In the genomic region with DNA sequence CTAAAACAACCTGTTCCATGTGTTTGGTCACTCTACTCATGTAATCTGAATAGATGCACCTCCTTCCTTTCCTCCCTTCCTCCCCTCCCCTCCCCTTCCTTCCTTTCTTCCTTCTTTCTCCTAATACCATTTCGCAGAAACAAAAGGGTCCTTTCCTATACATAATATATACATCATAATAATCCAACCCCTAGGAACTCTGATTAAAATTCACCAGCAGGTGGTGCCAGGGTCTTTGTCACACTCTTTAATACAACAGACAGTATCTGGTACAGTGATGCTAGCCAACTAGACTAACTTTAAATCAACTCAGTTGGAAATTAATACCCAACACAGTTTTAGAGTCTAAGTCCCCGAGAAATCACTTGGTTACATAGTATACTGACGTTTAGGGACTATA, we compare ENCODE assay signal across 9 cellular contexts. TPM values are rescaled to one million over a fixed set of nuclear protein-coding genes. Genes with fewer than 3 reads are reported as not detected.
DNase-seq lines count a peak whose midpoint lies in the region; ATAC-seq, FAIRE-seq and TF ChIP-seq lines count a peak whose summit lies in the region.
"Had no signal": no experiment of that assay in that cellular context is flagged by ENCODE, and none has a peak within 500 bp of the region (broad histone marks: within the 10 kb centered on the region; RNA-seq: fewer than 3 reads in every experiment).

No MANE protein-coding gene starts in this region.

- peak; percentile 55 for ATAC-seq in HG02642 (IDR thresholded peaks at IDR 0.05; ENCODE audit: poor library complexity, unreplicated experiment)
- ATAC-seq in activated CD8-positive, alpha-beta T cell treated with anti-CD3 and anti-CD28 coated beads for 36 hours: peak; percentile 93
- ATAC-seq in HG03175 (IDR thresholded peaks at IDR 0.05; ENCODE audit: unreplicated experiment): no peak
- no peak for ATAC-seq in GM18520 (IDR thresholded peaks at IDR 0.05; ENCODE audit: unreplicated experiment)

- intact Hi-C loops in activated CD8-positive, alpha-beta T cell treated with anti-CD3 and anti-CD28 coated beads for 36 hours (cut with micrococcal nuclease): loop anchor here (1.0 kb wide), 1 partner anchor 219 kb away; no protein-coding TSS in a partner anchor

- no peaks in the 10 kb centered on the region for H3K27me3 Mint-ChIP-seq in activated CD8-positive, alpha-beta T cell treated with anti-CD3 and anti-CD28 coated beads for 36 hours
- H3K27me3 Mint-ChIP-seq in osteocyte (ENCODE audit: unreplicated experiment): no peaks in the 10 kb centered on the region

- H3K27ac Mint-ChIP-seq in activated CD8-positive, alpha-beta T cell treated with anti-CD3 and anti-CD28 coated beads for 36 hours: peak overlapping the region; percentile 84
- no peak overlapping the region for H3K27ac Mint-ChIP-seq in osteocyte (ENCODE audit: unreplicated experiment)

- peak; percentile 61 for TF ChIP-seq CTCF in D721Med (IDR thresholded peaks at IDR 0.05; ENCODE audit: insufficient read depth, missing control alignments)
- peak; percentile 67 for TF ChIP-seq CTCF in activated CD8-positive, alpha-beta T cell treated with anti-CD3 and anti-CD28 coated beads for 36 hours (IDR thresholded peaks at IDR 0.05)
- TF ChIP-seq CTCF in fibroblast of mammary gland (conservative IDR thresholded peaks at IDR 0.05; ENCODE audit: control insufficient read depth, insufficient read depth, low read depth, low read length): peak; percentile 60
- peak; percentile 66 for TF ChIP-seq CTCF in osteocyte (IDR thresholded peaks at IDR 0.05)

- H3K4me1 Mint-ChIP-seq in activated CD8-positive, alpha-beta T cell treated with anti-CD3 and anti-CD28 coated beads for 36 hours (ENCODE audit: low read depth): peaks cover 20% of the 10 kb centered on the region
- H3K4me1 Mint-ChIP-seq in osteocyte (ENCODE audit: unreplicated experiment): no peaks in the 10 kb centered on the region

- POLR2A ChIA-PET in activated CD8-positive, alpha-beta T cell treated with anti-CD3 and anti-CD28 coated beads for 36 hours (lab: Charles Lee): interaction anchor here (0.7 to 0.9 kb wide), 2 partner anchors 9 to 219 kb away, joined by 3 read pairs; no protein-coding TSS in a partner anchor

- H3K4me3 ChIP-seq in fibroblast of mammary gland (ENCODE audit: control insufficient read depth, low read depth, low read length): no peak overlapping the region
- H3K4me3 ChIP-seq: SJSA1 had no signal

- no peak overlapping the region for H3K4me3 Mint-ChIP-seq in activated CD8-positive, alpha-beta T cell treated with anti-CD3 and anti-CD28 coated beads for 36 hours
- no peak overlapping the region for H3K4me3 Mint-ChIP-seq in osteocyte (ENCODE audit: unreplicated experiment)

- H3K36me3 Mint-ChIP-seq in activated CD8-positive, alpha-beta T cell treated with anti-CD3 and anti-CD28 coated beads for 36 hours (ENCODE audit: low read depth): peaks cover 40% of the 10 kb centered on the region
- peaks cover 30% of the 10 kb centered on the region for H3K36me3 Mint-ChIP-seq in osteocyte (ENCODE audit: unreplicated experiment)

- FAIRE-seq in D721Med (lab: Jason Lieb, UNC): no peak

- DNase-seq in D721Med (ENCODE audit: insufficient read length, low spot score) (no peak), NCI-H524 treated with DMSO at 0.1 percent for 48 hours (lab: John Stamatoyannopoulos, UW) (peak; percentile 46), fibroblast of mammary gland (ENCODE audit: low read depth) (peak; percentile 60), osteocyte (ENCODE audit: extremely low spot score, unreplicated experiment) (no peak)
- peak; percentile 74 for DNase-seq in activated CD8-positive, alpha-beta T cell treated with anti-CD3 and anti-CD28 coated beads for 36 hours

- no peaks in the 10 kb centered on the region for H3K9me3 Mint-ChIP-seq in activated CD8-positive, alpha-beta T cell treated with anti-CD3 and anti-CD28 coated beads for 36 hours
- H3K9me3 Mint-ChIP-seq in osteocyte (ENCODE audit: unreplicated experiment): no peaks in the 10 kb centered on the region

- CTCF ChIA-PET in activated CD8-positive, alpha-beta T cell treated with anti-CD3 and anti-CD28 coated beads for 36 hours (lab: Charles Lee): interaction anchor here (0.6 to 9.5 kb wide), 27 partner anchors 9 to 428 kb away, joined by 3 to 104 read pairs (median 6); no protein-coding TSS in a partner anchor

RNA-seq across cellular contexts. Expression of gene GPCPD1, which starts 41.8 kb away (rescaled TPM):
- 10 to 100 TPM; 32.3 TPM for total RNA-seq in activated CD8-positive, alpha-beta T cell treated with anti-CD3 and anti-CD28 coated beads for 36 hours
- 27.5 and 29.6 TPM in 2 replicates for total RNA-seq in osteocyte

Comparison
In these comparisons a context has a peak if more than half of its experiments do, and no peak if none do; other contexts are left out.
1. DNase-seq: peak in NCI-H524 treated with DMSO at 0.1 percent for 48 hours (single experiment), activated CD8-positive, alpha-beta T cell treated with anti-CD3 and anti-CD28 coated beads for 36 hours (single experiment) and fibroblast of mammary gland (single experiment); none in D721Med (single experiment) and osteocyte (single experiment).
2. ATAC-seq: peak in HG02642 (single experiment) and activated CD8-positive, alpha-beta T cell treated with anti-CD3 and anti-CD28 coated beads for 36 hours (single experiment); none in HG03175 (single experiment) and GM18520 (single experiment).
3. Peak in every context shown above with its lines, with median percentiles within 50 percentile points of each other: CTCF ChIP-seq.